Comparison of ENCODE assay signal across 11 cellular contexts in genomic region chr12:30622509-30622908, GRCh38.
DNase-seq lines count a peak whose midpoint lies in the region; ATAC-seq and TF ChIP-seq lines count a peak whose summit lies in the region.
"Had no signal": no experiment of that assay in that cellular context is flagged by ENCODE, and none has a peak within 500 bp of the region (broad histone marks: within the 10 kb centered on the region; RNA-seq: fewer than 3 reads in every experiment).

No MANE protein-coding gene starts in this region.

- ATAC-seq in HG02571 (IDR thresholded peaks at IDR 0.05; ENCODE audit: unreplicated experiment) = peak; percentile 75

- no peak overlapping the region for H3K4me2 ChIP-seq in osteoblast (ENCODE audit: insufficient read depth, low read length)
- H3K4me2 ChIP-seq: SK-N-SH had no signal

- no peak overlapping the region for H3K27ac ChIP-seq in osteoblast (ENCODE audit: low read depth, low read length)
- H3K27ac ChIP-seq: 22Rv1 had no signal

- H3K4me3 ChIP-seq in MG63 = no peak overlapping the region
- H3K4me3 ChIP-seq in osteoblast (ENCODE audit: insufficient read depth, low read length) = no peak overlapping the region

- no peaks in the 10 kb centered on the region for H4K20me1 ChIP-seq in osteoblast (ENCODE audit: insufficient read depth, low read length)

- no peaks in the 10 kb centered on the region for H3K36me3 ChIP-seq in MG63
- no peaks in the 10 kb centered on the region for H3K36me3 ChIP-seq in osteoblast (ENCODE audit: insufficient read depth, low read length)

- no peak for TF ChIP-seq CTCF in osteoblast (IDR thresholded peaks at IDR 0.05; ENCODE audit: extremely low read depth, low read depth, low read length)

- H3K4me1 ChIP-seq in osteoblast (ENCODE audit: insufficient read depth, low read length) = no peaks in the 10 kb centered on the region

- DNase-seq in NOMO-1 treated with DMSO at 0.1 percent for 48 hours (lab: John Stamatoyannopoulos, UW; ENCODE audit: unreplicated experiment) (peak; percentile 46), NOMO-1 treated with dmso at 0.1 percent for 144 hours (lab: John Stamatoyannopoulos, UW; ENCODE audit: unreplicated experiment) (no peak), MG63 (peak; percentile 40), osteoblast (ENCODE audit: insufficient read length, low spot score, missing footprints) (peak; percentile 74), cortex of kidney (lab: John Stamatoyannopoulos, UW) (no peak), DMS 273 treated with DMSO at 0.1 percent for 48 hours (lab: John Stamatoyannopoulos, UW) (no peak)
- DNase-seq in activated effector memory CD4-positive, alpha-beta T cell treated with Interleukin-2 at 50 U/mL for 16 hours = no peak
- DNase-seq: SK-N-SH; stimulated activated CD8-positive, alpha-beta memory T cell treated with anti-CD3 and anti-CD28 coated beads, Interleukin-4, amount 100 ng/mL, for 48 hours had no signal

- H3K27me3 ChIP-seq in MG63 (no peaks in the 10 kb centered on the region), osteoblast (ENCODE audit: insufficient read depth, low read length) (no peaks in the 10 kb centered on the region)

- H3K9me3 ChIP-seq in MG63 = no peaks in the 10 kb centered on the region
- H3K9me3 ChIP-seq in osteoblast (ENCODE audit: low read depth, low read length) = no peaks in the 10 kb centered on the region
- H3K9me3 ChIP-seq: SK-N-SH had no signal

- no peaks in the 10 kb centered on the region for H3K79me2 ChIP-seq in osteoblast (ENCODE audit: insufficient read depth, low read length)

- H2AFZ ChIP-seq in osteoblast (ENCODE audit: low read length) = no peak overlapping the region

Comparison
In these comparisons a context has a peak if more than half of its experiments do, and no peak if none do; other contexts are left out.
1. DNase-seq: peak in NOMO-1 treated with DMSO at 0.1 percent for 48 hours (single experiment), MG63 (single experiment) and osteoblast (single experiment); none in NOMO-1 treated with dmso at 0.1 percent for 144 hours (single experiment), activated effector memory CD4-positive, alpha-beta T cell treated with Interleukin-2 at 50 U/mL for 16 hours (single experiment), cortex of kidney (single experiment) and DMS 273 treated with DMSO at 0.1 percent for 48 hours (single experiment).